In genomic region chr16:56879276-56879675, GRCh38 we compare ENCODE assay signal across 8 cellular contexts. TPM values are rescaled to one million over a fixed set of nuclear protein-coding genes. Genes with fewer than 3 reads are reported as not detected.
"Had no signal": no experiment of that assay in that cellular context is flagged by ENCODE, and none has a peak within 500 bp of the region (broad histone marks: within the 10 kb centered on the region; RNA-seq: fewer than 3 reads in every experiment).

No MANE protein-coding gene starts in this region.

- DNase-seq: IMR-90, KBM-7 had no signal

- H3K4me3 ChIP-seq: K562 had no signal

- H3K27ac ChIP-seq: HL-60 had no signal

- H3K27me3 Mint-ChIP-seq: IgD-negative memory B cell had no signal

- H3K9me3 Mint-ChIP-seq: IgD-negative memory B cell had no signal

- H3K4me3 Mint-ChIP-seq: IgD-negative memory B cell had no signal

- ATAC-seq: HepG2, K562 had no signal

RNA-seq across cellular contexts. Expression of gene SLC12A3, which starts 14.3 kb away (rescaled TPM):
- total RNA-seq: HepG2, HT-29, HT1080, IMR-90, K562 had no signal
- polyA plus RNA-seq: IMR-90, K562 had no signal
